33 cellular contexts compared by ENCODE assay signal in genomic region chr12:95870897-95871296, GRCh38.
"Had no signal": no experiment of that assay in that cellular context is flagged by ENCODE, and none has a peak within 500 bp of the region (broad histone marks: within the 10 kb centered on the region; RNA-seq: fewer than 3 reads in every experiment).

No MANE protein-coding gene starts in this region.

- ATAC-seq: activated CD4-positive, CD25-positive, alpha-beta regulatory T cell treated with anti-CD3 and anti-CD28 coated beads, Interleukin-2, amount 50 U/mL, for 24 hours; activated CD8-positive, alpha-beta T cell treated with anti-CD3 and anti-CD28 coated beads for 36 hours; activated naive CD8-positive, alpha-beta T cell treated with anti-CD3 and anti-CD28 coated beads, Interleukin-2, amount 50 U/mL, for 24 hours; activated T-cell treated with anti-CD3 and anti-CD28 coated beads, Interleukin-2, amount 50 U/mL, for 4 hours; activated T-helper 17 cell treated with anti-CD3 and anti-CD28 coated beads, Interleukin-2, amount 50 U/mL, for 72 hours; esophagus mucosa; foreskin keratinocyte; gastrocnemius medialis; T-helper 17 cell had no signal

- H3K4me1 ChIP-seq: foreskin keratinocyte, gastrocnemius medialis had no signal

- H3K27me3 Mint-ChIP-seq: activated B cell treated with CpG ODN at 0.5 μM for 24 hours; activated CD8-positive, alpha-beta T cell treated with anti-CD3 and anti-CD28 coated beads for 36 hours; activated naive CD4-positive, alpha-beta T cell treated with anti-CD3 and anti-CD28 coated beads, Interleukin-2, amount 50 U/mL, for 24 hours; activated naive CD8-positive, alpha-beta T cell treated with anti-CD3 and anti-CD28 coated beads for 36 hours; activated naive CD8-positive, alpha-beta T cell treated with anti-CD3 and anti-CD28 coated beads, Interleukin-2, amount 50 U/mL, for 24 hours; activated T-helper 17 cell treated with anti-CD3 and anti-CD28 coated beads, Interleukin-2, amount 50 U/mL, for 72 hours; central memory CD8-positive, alpha-beta T cell; dendritic cell treated with granulocyte-macrophage colony-stimulating factor and Interleukin-4, amounts not matched to agents 40 ng/mL and 50 ng/mL, for 4 days; T-helper 17 cell had no signal

- H3K4me3 Mint-ChIP-seq: activated B cell treated with CpG ODN at 0.5 μM for 24 hours; activated CD8-positive, alpha-beta T cell treated with anti-CD3 and anti-CD28 coated beads for 36 hours; activated naive CD4-positive, alpha-beta T cell treated with anti-CD3 and anti-CD28 coated beads, Interleukin-2, amount 50 U/mL, for 24 hours; activated naive CD8-positive, alpha-beta T cell treated with anti-CD3 and anti-CD28 coated beads for 36 hours; activated naive CD8-positive, alpha-beta T cell treated with anti-CD3 and anti-CD28 coated beads, Interleukin-2, amount 50 U/mL, for 24 hours; activated T-cell treated with anti-CD3 and anti-CD28 coated beads, Interleukin-2, amount 50 U/mL, for 4 hours; activated T-helper 17 cell treated with anti-CD3 and anti-CD28 coated beads, Interleukin-2, amount 50 U/mL, for 72 hours; central memory CD8-positive, alpha-beta T cell; dendritic cell treated with granulocyte-macrophage colony-stimulating factor and Interleukin-4, amounts not matched to agents 40 ng/mL and 50 ng/mL, for 4 days; endodermal cell; T-helper 17 cell; T-helper 2 cell treated with Interferon-gamma antibody and Interleukin-4, amounts not matched to agents 5 μg/mL and 100 μg/mL, for 36 hours had no signal

- H3K4me3 ChIP-seq: coronary artery, dorsolateral prefrontal cortex, gastrocnemius medialis had no signal

- H3K27ac Mint-ChIP-seq: activated B cell treated with CpG ODN at 0.5 μM for 24 hours; activated CD8-positive, alpha-beta T cell treated with anti-CD3 and anti-CD28 coated beads for 36 hours; activated naive CD4-positive, alpha-beta T cell treated with anti-CD3 and anti-CD28 coated beads, Interleukin-2, amount 50 U/mL, for 24 hours; activated naive CD8-positive, alpha-beta T cell treated with anti-CD3 and anti-CD28 coated beads for 36 hours; activated naive CD8-positive, alpha-beta T cell treated with anti-CD3 and anti-CD28 coated beads, Interleukin-2, amount 50 U/mL, for 24 hours; activated T-helper 17 cell treated with anti-CD3 and anti-CD28 coated beads, Interleukin-2, amount 50 U/mL, for 72 hours; dendritic cell treated with granulocyte-macrophage colony-stimulating factor and Interleukin-4, amounts not matched to agents 40 ng/mL and 50 ng/mL, for 4 days; endodermal cell; T-helper 17 cell; T-helper 2 cell treated with Interferon-gamma antibody and Interleukin-4, amounts not matched to agents 5 μg/mL and 100 μg/mL, for 36 hours had no signal

- H3K27me3 ChIP-seq: brain microvascular endothelial cell, dorsolateral prefrontal cortex, foreskin keratinocyte, gastrocnemius medialis had no signal

- H3K27ac ChIP-seq: brain microvascular endothelial cell, coronary artery, dorsolateral prefrontal cortex, foreskin keratinocyte, gastrocnemius medialis, WERI-Rb-1 had no signal

- H3K9me3 Mint-ChIP-seq: activated B cell treated with CpG ODN at 0.5 μM for 24 hours; activated CD8-positive, alpha-beta T cell treated with anti-CD3 and anti-CD28 coated beads for 36 hours; activated naive CD4-positive, alpha-beta T cell treated with anti-CD3 and anti-CD28 coated beads, Interleukin-2, amount 50 U/mL, for 24 hours; activated naive CD8-positive, alpha-beta T cell treated with anti-CD3 and anti-CD28 coated beads for 36 hours; activated naive CD8-positive, alpha-beta T cell treated with anti-CD3 and anti-CD28 coated beads, Interleukin-2, amount 50 U/mL, for 24 hours; activated T-cell treated with anti-CD3 and anti-CD28 coated beads, Interleukin-2, amount 50 U/mL, for 4 hours; activated T-helper 17 cell treated with anti-CD3 and anti-CD28 coated beads, Interleukin-2, amount 50 U/mL, for 72 hours; central memory CD8-positive, alpha-beta T cell; dendritic cell treated with granulocyte-macrophage colony-stimulating factor and Interleukin-4, amounts not matched to agents 40 ng/mL and 50 ng/mL, for 4 days; endodermal cell; T-helper 2 cell treated with Interferon-gamma antibody and Interleukin-4, amounts not matched to agents 5 μg/mL and 100 μg/mL, for 36 hours had no signal

- DNase-seq: activated B cell treated with CpG ODN at 0.5 μM for 24 hours; activated CD4-positive, alpha-beta T cell treated with anti-CD3 and anti-CD28 coated beads for 48 hours; activated CD4-positive, alpha-beta T cell treated with anti-CD3 and anti-CD28 coated beads, Interleukin-2, amount 50 U/mL, for 1 hour; activated CD4-positive, alpha-beta T cell treated with anti-CD3 and anti-CD28 coated beads, Interleukin-2, amount 50 U/mL, for 48 hours; activated CD8-positive, alpha-beta memory T cell treated with anti-CD3 and anti-CD28 coated beads for 24 hours; activated CD8-positive, alpha-beta T cell treated with anti-CD3 and anti-CD28 coated beads for 36 hours; activated effector memory CD4-positive, alpha-beta T cell treated with Interleukin-2 at 50 U/mL for 16 hours; activated gamma-delta T cell treated with Interleukin-2 at 50 U/mL for 16 hours; activated naive CD4-positive, alpha-beta T cell treated with Interleukin-2 at 50 U/mL for 16 hours; activated naive CD8-positive, alpha-beta T cell treated with anti-CD3 and anti-CD28 coated beads for 36 hours; activated naive CD8-positive, alpha-beta T cell treated with anti-CD3 and anti-CD28 coated beads, Interleukin-2, amount 50 U/mL, for 24 hours; activated T-cell treated with anti-CD3 and anti-CD28 coated beads, Interleukin-2, amount 50 U/mL, for 4 hours; anterior cingulate cortex; brain microvascular endothelial cell; dorsolateral prefrontal cortex; effector memory CD4-positive, alpha-beta T cell; endodermal cell; foreskin keratinocyte; gastrocnemius medialis; T-helper 1 cell; T-helper 17 cell; T1000; WERI-Rb-1 had no signal

- FAIRE-seq: astrocyte, bronchial epithelial cell had no signal

- H3K9me3 ChIP-seq: gastrocnemius medialis had no signal

- H3K4me1 Mint-ChIP-seq: activated naive CD4-positive, alpha-beta T cell treated with anti-CD3 and anti-CD28 coated beads, Interleukin-2, amount 50 U/mL, for 24 hours; activated T-helper 17 cell treated with anti-CD3 and anti-CD28 coated beads, Interleukin-2, amount 50 U/mL, for 72 hours had no signal
